Comparison of ENCODE assay signal across 26 cellular contexts in the genomic region with DNA sequence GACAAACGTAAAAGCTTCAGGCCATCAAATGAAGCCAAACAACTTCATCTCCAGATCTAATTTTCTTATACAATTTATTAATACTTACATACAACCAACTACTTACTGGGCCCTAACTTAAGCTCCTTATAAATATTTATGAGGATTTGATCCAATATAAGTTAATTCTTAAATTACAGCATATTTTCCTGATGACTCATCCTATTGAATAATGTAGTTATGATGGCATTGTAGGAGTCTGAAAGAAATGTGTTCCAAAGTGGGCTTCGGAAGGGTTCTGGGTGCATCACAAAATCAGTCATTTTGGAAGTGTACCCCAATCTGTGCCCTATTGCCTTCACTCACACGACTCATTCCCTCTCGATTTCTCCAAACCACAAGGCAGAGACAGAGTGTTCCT.
"Had no signal": no experiment of that assay in that cellular context is flagged by ENCODE, and none has a peak within 500 bp of the region (broad histone marks: within the 10 kb centered on the region; RNA-seq: fewer than 3 reads in every experiment).

No MANE protein-coding gene starts in this region.

- H3K4me3 ChIP-seq: coronary artery, esophagus squamous epithelium, gastrocnemius medialis, lung, mucosa of descending colon, prostate gland, right lobe of liver, suprapubic skin, transverse colon, upper lobe of right lung, vagina had no signal

- H3K4me1 ChIP-seq: esophagus squamous epithelium, gastrocnemius medialis, prostate gland, right lobe of liver, suprapubic skin, transverse colon, upper lobe of right lung, vagina had no signal

- ATAC-seq: gastrocnemius medialis; left lobe of liver; mucosa of descending colon; natural killer cell treated with Interleukin-12 subunit alpha and Interleukin-12 subunit beta and Interleukin-15 and Interleukin-18, amount 100 ng/mL, for 72 hours; right lobe of liver; stimulated activated naive CD8-positive, alpha-beta T cell treated with anti-CD3 and anti-CD28 coated beads, Interleukin-15, amount 100 ng/mL, for 72 hours; upper lobe of right lung had no signal

- DNase-seq: dermis blood vessel endothelial cell; effector memory CD4-positive, alpha-beta T cell; erythroblast; esophagus squamous epithelium; gastrocnemius medialis; head of caudate nucleus; kidney; mucosa of descending colon; naive B cell; retina; right lobe of liver; small intestine; stimulated activated CD4-positive, alpha-beta T cell treated with anti-CD3 and anti-CD28 coated beads, Interleukin-15, amount 100 ng/mL, for 24 hours; stimulated activated CD4-positive, alpha-beta T cell treated with anti-CD3 and anti-CD28 coated beads, Interleukin-4, amount 100 ng/mL, for 1 hour; stimulated activated CD8-positive, alpha-beta memory T cell treated with anti-CD3 and anti-CD28 coated beads, Interleukin-4, amount 100 ng/mL, for 48 hours; stimulated activated naive CD4-positive, alpha-beta T cell; stimulated activated naive CD8-positive, alpha-beta T cell treated with anti-CD3 and anti-CD28 coated beads, Interleukin-15, amount 100 ng/mL, for 72 hours; transverse colon; upper lobe of right lung had no signal

- H3K27ac ChIP-seq: coronary artery, esophagus squamous epithelium, gastrocnemius medialis, prostate gland, right lobe of liver, suprapubic skin, transverse colon, upper lobe of right lung, vagina had no signal

- H3K27me3 ChIP-seq: esophagus squamous epithelium, gastrocnemius medialis, right lobe of liver, suprapubic skin, transverse colon, upper lobe of right lung, vagina had no signal

- H3K9me3 ChIP-seq: esophagus squamous epithelium, gastrocnemius medialis, mucosa of descending colon, prostate gland, right lobe of liver, suprapubic skin, transverse colon, upper lobe of right lung, vagina had no signal

- H3K36me3 ChIP-seq: esophagus squamous epithelium, gastrocnemius medialis, prostate gland, right lobe of liver, suprapubic skin, transverse colon, upper lobe of right lung, vagina had no signal
